ENCODE assay signal across 12 cellular contexts in genomic region chr17:81093576-81094223, GRCh38. TPM values are rescaled to one million over a fixed set of nuclear protein-coding genes. Genes with fewer than 3 reads are reported as not detected.
DNase-seq lines count a peak whose midpoint lies in the region; ATAC-seq and TF ChIP-seq lines count a peak whose summit lies in the region.
"Had no signal": no experiment of that assay in that cellular context is flagged by ENCODE, and none has a peak within 500 bp of the region (broad histone marks: within the 10 kb centered on the region; RNA-seq: fewer than 3 reads in every experiment).

No MANE protein-coding gene starts in this region.

- TF ChIP-seq POLR2A in gastroesophageal sphincter (IDR thresholded peaks at IDR 0.05), result no peak
- no peak for TF ChIP-seq POLR2A in suprapubic skin (IDR thresholded peaks at IDR 0.05)

- peaks cover 0 to 20% of the 10 kb centered on the region in 2 donors for H3K36me3 ChIP-seq in gastroesophageal sphincter
- peaks cover 2% of the 10 kb centered on the region for H3K36me3 ChIP-seq in suprapubic skin

- H3K27ac Mint-ChIP-seq in HFFc6, result peak overlapping the region; percentile 98
- H3K27ac Mint-ChIP-seq: activated T-helper 1 cell treated with anti-CD3 and anti-CD28 coated beads, Interleukin-12 subunit alpha, Interleukin-12 subunit beta, Interleukin-2, Interleukin-4 antibody, amounts not matched to agents 30 ng/mL and 10 ng/mL and 1 ng/mL, durations not matched to agents 14 hours and 24 hours and 36 hours had no signal

- H3K9me3 ChIP-seq in gastroesophageal sphincter (no peaks in the 10 kb centered on the region), suprapubic skin (no peaks in the 10 kb centered on the region)

- H3K4me3 ChIP-seq in gastroesophageal sphincter, result no peak overlapping the region
- H3K4me3 ChIP-seq in suprapubic skin, result no peak overlapping the region

- H3K9me3 Mint-ChIP-seq in HFFc6, result no peaks in the 10 kb centered on the region
- H3K9me3 Mint-ChIP-seq: activated CD4-positive, alpha-beta T cell treated with anti-CD3 and anti-CD28 coated beads, Interleukin-2, amount 10 ng/mL, durations not matched to agents 7 days and 5 days; activated T-helper 1 cell treated with anti-CD3 and anti-CD28 coated beads, Interleukin-12 subunit alpha, Interleukin-12 subunit beta, Interleukin-2, Interleukin-4 antibody, amounts not matched to agents 30 ng/mL and 10 ng/mL and 1 ng/mL, durations not matched to agents 14 hours and 24 hours and 36 hours had no signal

- peaks cover 3% of the 10 kb centered on the region; the same call in 1 of the 2 replicates for H3K27me3 Mint-ChIP-seq in HFFc6 (ENCODE audit: insufficient read depth)
- H3K27me3 Mint-ChIP-seq: activated CD4-positive, alpha-beta T cell treated with anti-CD3 and anti-CD28 coated beads, Interleukin-2, amount 10 ng/mL, durations not matched to agents 7 days and 5 days had no signal

- no peak overlapping the region for H3K4me3 Mint-ChIP-seq in HFFc6
- H3K4me3 Mint-ChIP-seq: activated CD4-positive, alpha-beta T cell treated with anti-CD3 and anti-CD28 coated beads, Interleukin-2, amount 10 ng/mL, durations not matched to agents 7 days and 5 days had no signal

- H3K4me1 Mint-ChIP-seq in HFFc6 (ENCODE audit: low read depth), result peaks cover 42% of the 10 kb centered on the region

- no peaks in the 10 kb centered on the region for H3K36me3 Mint-ChIP-seq in HFFc6 (ENCODE audit: low read depth)

- H3K27me3 ChIP-seq in gastroesophageal sphincter (no peaks in the 10 kb centered on the region), suprapubic skin (no peaks in the 10 kb centered on the region)

- WGBS in gastroesophageal sphincter (ENCODE audit: low coverage in 1 of 2), 2 donors, result 64 to 70% methylated on average over 2 of the region's 21 CpGs
- WGBS in suprapubic skin, result 70% methylated on average over 21 of the region's 21 CpGs

- no peak for TF ChIP-seq EP300 in gastroesophageal sphincter (IDR thresholded peaks at IDR 0.05)
- TF ChIP-seq EP300 in suprapubic skin (IDR thresholded peaks at IDR 0.05), result no peak

- TF ChIP-seq CTCF in HFFc6 (IDR thresholded peaks at IDR 0.05) (no peak), VCaP (conservative IDR thresholded peaks at IDR 0.05) (no peak), gastroesophageal sphincter (IDR thresholded peaks at IDR 0.05) (no peak), suprapubic skin (IDR thresholded peaks at IDR 0.05) (no peak)

- no peak for DNase-seq in HFFc6
- no peak for DNase-seq in suprapubic skin (ENCODE audit: low spot score in 2 of 2)
- DNase-seq in SW 1271 (lab: John Stamatoyannopoulos, UW), result no peak
- no peak for DNase-seq in NCI-H748 treated with DMSO at 0.1 percent for 48 hours (lab: John Stamatoyannopoulos, UW)
- DNase-seq: activated CD4-positive, alpha-beta T cell treated with anti-CD3 and anti-CD28 coated beads, Interleukin-2, amount 10 ng/mL, durations not matched to agents 7 days and 5 days; NCI-H526 had no signal

- ATAC-seq in gastroesophageal sphincter (no peak), HG03520 (IDR thresholded peaks at IDR 0.05; ENCODE audit: unreplicated experiment) (no peak)

- H3K4me1 ChIP-seq in gastroesophageal sphincter (peaks cover 0 to 79% (median 45%) of the 10 kb centered on the region in 3 donors), suprapubic skin (peaks cover 99% of the 10 kb centered on the region)

- H3K27ac ChIP-seq in VCaP (0 out of 2 replicates have a peak overlapping the region, but pooled peaks have one; percentile 4), gastroesophageal sphincter (peak overlapping the region in 3 of 4 donors; percentile 82 to 86 (median 84)), suprapubic skin (peak overlapping the region; percentile 88)
- H3K27ac ChIP-seq: HL-60, parathyroid adenoma had no signal

RNA-seq across cellular contexts. Expression of gene BAIAP2, which starts 58.7 kb away (rescaled TPM):
- 10 to 100 TPM; 30.8 to 47.4 (median 35.9) TPM for total RNA-seq in HFFc6 (2021; fragmentation: NEBNext Ultra II Directional; extraction: Animal tissue kit (Norgen Biotek cat#: 25700))
- total RNA-seq in gastroesophageal sphincter (10 to 100 TPM; 32.7 to 54.9 (median 40.6) TPM), suprapubic skin (100 to 1,000 TPM; 214 to 283 (median 260) TPM)

Comparison
In these comparisons a context has a peak if more than half of its experiments do, and no peak if none do; other contexts are left out.
1. H3K27ac ChIP-seq: peak in every context shown above with its lines; median percentile 88 in suprapubic skin; 84 in gastroesophageal sphincter; 4 in VCaP.